1 cellular context compared by ENCODE assay signal in genomic region chr11:103964390-103964789, GRCh38.
TF ChIP-seq lines count a peak whose summit lies in the region.

No MANE protein-coding gene starts in this region.

TF ChIP-seq in GM12878, 131 proteins besides CTCF, POLR2A, EP300 and RAD21 (continued from another document):
- TF ChIP-seq, protein P1, sequence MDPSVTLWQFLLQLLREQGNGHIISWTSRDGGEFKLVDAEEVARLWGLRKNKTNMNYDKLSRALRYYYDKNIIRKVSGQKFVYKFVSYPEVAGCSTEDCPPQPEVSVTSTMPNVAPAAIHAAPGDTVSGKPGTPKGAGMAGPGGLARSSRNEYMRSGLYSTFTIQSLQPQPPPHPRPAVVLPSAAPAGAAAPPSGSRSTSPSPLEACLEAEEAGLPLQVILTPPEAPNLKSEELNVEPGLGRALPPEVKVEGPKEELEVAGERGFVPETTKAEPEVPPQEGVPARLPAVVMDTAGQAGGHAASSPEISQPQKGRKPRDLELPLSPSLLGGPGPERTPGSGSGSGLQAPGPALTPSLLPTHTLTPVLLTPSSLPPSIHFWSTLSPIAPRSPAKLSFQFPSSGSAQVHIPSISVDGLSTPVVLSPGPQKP (IDR thresholded peaks at IDR 0.05; ENCODE audit: low read depth, low read length), result no peak
- no peak for TF ChIP-seq CBX5 (IDR thresholded peaks at IDR 0.05; ENCODE audit: low read depth)
- TF ChIP-seq CBX3 (IDR thresholded peaks at IDR 0.05; ENCODE audit: borderline replicate concordance, low read depth), result no peak
- no peak for TF ChIP-seq SRF (IDR thresholded peaks at IDR 0.05; ENCODE audit: low read depth in 2 of 2, low read length in 2 of 2)
- no peak for TF ChIP-seq NR2F1 (conservative IDR thresholded peaks at IDR 0.05)
- TF ChIP-seq, protein P2, sequence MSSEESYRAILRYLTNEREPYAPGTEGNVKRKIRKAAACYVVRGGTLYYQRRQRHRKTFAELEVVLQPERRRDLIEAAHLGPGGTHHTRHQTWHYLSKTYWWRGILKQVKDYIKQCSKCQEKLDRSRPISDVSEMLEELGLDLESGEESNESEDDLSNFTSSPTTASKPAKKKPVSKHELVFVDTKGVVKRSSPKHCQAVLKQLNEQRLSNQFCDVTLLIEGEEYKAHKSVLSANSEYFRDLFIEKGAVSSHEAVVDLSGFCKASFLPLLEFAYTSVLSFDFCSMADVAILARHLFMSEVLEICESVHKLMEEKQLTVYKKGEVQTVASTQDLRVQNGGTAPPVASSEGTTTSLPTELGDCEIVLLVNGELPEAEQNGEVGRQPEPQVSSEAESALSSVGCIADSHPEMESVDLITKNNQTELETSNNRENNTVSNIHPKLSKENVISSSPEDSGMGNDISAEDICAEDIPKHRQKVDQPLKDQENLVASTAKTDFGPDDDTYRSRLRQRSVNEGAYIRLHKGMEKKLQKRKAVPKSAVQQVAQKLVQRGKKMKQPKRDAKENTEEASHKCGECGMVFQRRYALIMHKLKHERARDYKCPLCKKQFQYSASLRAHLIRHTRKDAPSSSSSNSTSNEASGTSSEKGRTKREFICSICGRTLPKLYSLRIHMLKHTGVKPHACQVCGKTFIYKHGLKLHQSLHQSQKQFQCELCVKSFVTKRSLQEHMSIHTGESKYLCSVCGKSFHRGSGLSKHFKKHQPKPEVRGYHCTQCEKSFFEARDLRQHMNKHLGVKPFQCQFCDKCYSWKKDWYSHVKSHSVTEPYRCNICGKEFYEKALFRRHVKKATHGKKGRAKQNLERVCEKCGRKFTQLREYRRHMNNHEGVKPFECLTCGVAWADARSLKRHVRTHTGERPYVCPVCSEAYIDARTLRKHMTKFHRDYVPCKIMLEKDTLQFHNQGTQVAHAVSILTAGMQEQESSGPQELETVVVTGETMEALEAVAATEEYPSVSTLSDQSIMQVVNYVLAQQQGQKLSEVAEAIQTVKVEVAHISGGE (CRISPR knock-in tag; IDR thresholded peaks at IDR 0.05), result no peak
- no peak for TF ChIP-seq IRF4 (IDR thresholded peaks at IDR 0.05; ENCODE audit: low read depth, low read length)
- TF ChIP-seq HDAC2 (IDR thresholded peaks at IDR 0.05), result no peak
- TF ChIP-seq PML (IDR thresholded peaks at IDR 0.05; ENCODE audit: low read length), result no peak
- no peak for TF ChIP-seq SP1 (IDR thresholded peaks at IDR 0.05; ENCODE audit: low read depth, low read length)
